1 cellular context compared by ENCODE assay signal in genomic region chr16:768428-768827, GRCh38.
TF ChIP-seq lines count a peak whose summit lies in the region.

No MANE protein-coding gene starts in this region.

TF ChIP-seq in H1, 55 proteins besides CTCF, POLR2A, EP300 and RAD21:
- TF ChIP-seq, protein P1, sequence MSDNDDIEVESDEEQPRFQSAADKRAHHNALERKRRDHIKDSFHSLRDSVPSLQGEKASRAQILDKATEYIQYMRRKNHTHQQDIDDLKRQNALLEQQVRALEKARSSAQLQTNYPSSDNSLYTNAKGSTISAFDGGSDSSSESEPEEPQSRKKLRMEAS (IDR thresholded peaks at IDR 0.05): no peak
- TF ChIP-seq, protein P2, sequence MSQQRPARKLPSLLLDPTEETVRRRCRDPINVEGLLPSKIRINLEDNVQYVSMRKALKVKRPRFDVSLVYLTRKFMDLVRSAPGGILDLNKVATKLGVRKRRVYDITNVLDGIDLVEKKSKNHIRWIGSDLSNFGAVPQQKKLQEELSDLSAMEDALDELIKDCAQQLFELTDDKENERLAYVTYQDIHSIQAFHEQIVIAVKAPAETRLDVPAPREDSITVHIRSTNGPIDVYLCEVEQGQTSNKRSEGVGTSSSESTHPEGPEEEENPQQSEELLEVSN (IDR thresholded peaks at IDR 0.05): no peak
- TF ChIP-seq RNF2 (IDR thresholded peaks at IDR 0.05; ENCODE audit: borderline replicate concordance, low read depth, low read length, missing control alignments, poor library complexity, severe bottlenecking) (no peak), BCL11A (IDR thresholded peaks at IDR 0.05; ENCODE audit: low read depth in 2 of 2, low read length in 2 of 2) (no peak), BACH1 (IDR thresholded peaks at IDR 0.05; ENCODE audit: low read length) (no peak), RBBP5 (IDR thresholded peaks at IDR 0.05; ENCODE audit: borderline replicate concordance, low read depth, low read length) (no peak), GABPA (IDR thresholded peaks at IDR 0.05; ENCODE audit: borderline replicate concordance, insufficient read depth, low read length) (no peak), USF2 (IDR thresholded peaks at IDR 0.05; ENCODE audit: low read length) (no peak), CREB1 (IDR thresholded peaks at IDR 0.05) (no peak), ZNF274 (IDR thresholded peaks at IDR 0.05; ENCODE audit: borderline replicate concordance, extremely low read depth, low read length) (no peak), CHD2 (IDR thresholded peaks at IDR 0.05; ENCODE audit: low read length) (no peak), FOSL1 (IDR thresholded peaks at IDR 0.05; ENCODE audit: insufficient read depth, low read depth, low read length) (no peak), JUN (IDR thresholded peaks at IDR 0.05; ENCODE audit: low read depth, low read length) (no peak), NANOG (IDR thresholded peaks at IDR 0.05; ENCODE audit: insufficient read depth, low read depth, low read length, poor library complexity, severe bottlenecking) (no peak), RXRA (IDR thresholded peaks at IDR 0.05; ENCODE audit: insufficient read depth, low read depth, low read length) (no peak), TEAD4 (IDR thresholded peaks at IDR 0.05; ENCODE audit: low read depth, low read length) (no peak), POLR2AphosphoS5 (IDR thresholded peaks at IDR 0.05; ENCODE audit: low read depth, low read length) (no peak), KDM5A (IDR thresholded peaks at IDR 0.05; ENCODE audit: low read length) (no peak), CHD1 (IDR thresholded peaks at IDR 0.05; ENCODE audit: low read depth, low read length) (no peak)
